In the genomic region with DNA sequence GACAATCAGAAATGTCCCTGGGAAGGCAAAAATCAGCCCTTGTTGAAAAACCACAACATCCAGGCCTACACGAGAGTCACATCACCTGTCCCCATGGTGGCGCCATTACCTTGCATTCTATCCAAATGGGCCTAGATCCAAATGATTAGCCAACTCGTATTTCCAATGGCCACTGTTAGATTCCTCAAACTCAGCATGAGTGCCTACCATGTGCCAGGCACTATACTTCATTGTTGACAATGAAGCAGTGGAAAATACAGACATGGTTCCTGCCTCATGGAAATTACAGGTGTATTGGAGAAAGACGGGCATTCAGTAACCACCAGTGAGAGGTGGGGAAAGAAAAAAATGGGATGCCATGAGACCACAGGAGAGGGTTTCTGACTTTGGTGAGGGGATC, we compare ENCODE assay signal across 1 cellular context.
TF ChIP-seq lines count a peak whose summit lies in the region.

No MANE protein-coding gene starts in this region.

TF ChIP-seq in K562, 482 proteins besides CTCF, POLR2A, EP300 and RAD21 (continued from another document and continues in another):
- TF ChIP-seq, protein P1, sequence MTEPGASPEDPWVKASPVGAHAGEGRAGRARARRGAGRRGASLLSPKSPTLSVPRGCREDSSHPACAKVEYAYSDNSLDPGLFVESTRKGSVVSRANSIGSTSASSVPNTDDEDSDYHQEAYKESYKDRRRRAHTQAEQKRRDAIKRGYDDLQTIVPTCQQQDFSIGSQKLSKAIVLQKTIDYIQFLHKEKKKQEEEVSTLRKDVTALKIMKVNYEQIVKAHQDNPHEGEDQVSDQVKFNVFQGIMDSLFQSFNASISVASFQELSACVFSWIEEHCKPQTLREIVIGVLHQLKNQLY (CRISPR knock-in tag; conservative IDR thresholded peaks at IDR 0.05): no peak
- no peak for TF ChIP-seq NFATC3 (IDR thresholded peaks at IDR 0.05)
- TF ChIP-seq, protein P2, sequence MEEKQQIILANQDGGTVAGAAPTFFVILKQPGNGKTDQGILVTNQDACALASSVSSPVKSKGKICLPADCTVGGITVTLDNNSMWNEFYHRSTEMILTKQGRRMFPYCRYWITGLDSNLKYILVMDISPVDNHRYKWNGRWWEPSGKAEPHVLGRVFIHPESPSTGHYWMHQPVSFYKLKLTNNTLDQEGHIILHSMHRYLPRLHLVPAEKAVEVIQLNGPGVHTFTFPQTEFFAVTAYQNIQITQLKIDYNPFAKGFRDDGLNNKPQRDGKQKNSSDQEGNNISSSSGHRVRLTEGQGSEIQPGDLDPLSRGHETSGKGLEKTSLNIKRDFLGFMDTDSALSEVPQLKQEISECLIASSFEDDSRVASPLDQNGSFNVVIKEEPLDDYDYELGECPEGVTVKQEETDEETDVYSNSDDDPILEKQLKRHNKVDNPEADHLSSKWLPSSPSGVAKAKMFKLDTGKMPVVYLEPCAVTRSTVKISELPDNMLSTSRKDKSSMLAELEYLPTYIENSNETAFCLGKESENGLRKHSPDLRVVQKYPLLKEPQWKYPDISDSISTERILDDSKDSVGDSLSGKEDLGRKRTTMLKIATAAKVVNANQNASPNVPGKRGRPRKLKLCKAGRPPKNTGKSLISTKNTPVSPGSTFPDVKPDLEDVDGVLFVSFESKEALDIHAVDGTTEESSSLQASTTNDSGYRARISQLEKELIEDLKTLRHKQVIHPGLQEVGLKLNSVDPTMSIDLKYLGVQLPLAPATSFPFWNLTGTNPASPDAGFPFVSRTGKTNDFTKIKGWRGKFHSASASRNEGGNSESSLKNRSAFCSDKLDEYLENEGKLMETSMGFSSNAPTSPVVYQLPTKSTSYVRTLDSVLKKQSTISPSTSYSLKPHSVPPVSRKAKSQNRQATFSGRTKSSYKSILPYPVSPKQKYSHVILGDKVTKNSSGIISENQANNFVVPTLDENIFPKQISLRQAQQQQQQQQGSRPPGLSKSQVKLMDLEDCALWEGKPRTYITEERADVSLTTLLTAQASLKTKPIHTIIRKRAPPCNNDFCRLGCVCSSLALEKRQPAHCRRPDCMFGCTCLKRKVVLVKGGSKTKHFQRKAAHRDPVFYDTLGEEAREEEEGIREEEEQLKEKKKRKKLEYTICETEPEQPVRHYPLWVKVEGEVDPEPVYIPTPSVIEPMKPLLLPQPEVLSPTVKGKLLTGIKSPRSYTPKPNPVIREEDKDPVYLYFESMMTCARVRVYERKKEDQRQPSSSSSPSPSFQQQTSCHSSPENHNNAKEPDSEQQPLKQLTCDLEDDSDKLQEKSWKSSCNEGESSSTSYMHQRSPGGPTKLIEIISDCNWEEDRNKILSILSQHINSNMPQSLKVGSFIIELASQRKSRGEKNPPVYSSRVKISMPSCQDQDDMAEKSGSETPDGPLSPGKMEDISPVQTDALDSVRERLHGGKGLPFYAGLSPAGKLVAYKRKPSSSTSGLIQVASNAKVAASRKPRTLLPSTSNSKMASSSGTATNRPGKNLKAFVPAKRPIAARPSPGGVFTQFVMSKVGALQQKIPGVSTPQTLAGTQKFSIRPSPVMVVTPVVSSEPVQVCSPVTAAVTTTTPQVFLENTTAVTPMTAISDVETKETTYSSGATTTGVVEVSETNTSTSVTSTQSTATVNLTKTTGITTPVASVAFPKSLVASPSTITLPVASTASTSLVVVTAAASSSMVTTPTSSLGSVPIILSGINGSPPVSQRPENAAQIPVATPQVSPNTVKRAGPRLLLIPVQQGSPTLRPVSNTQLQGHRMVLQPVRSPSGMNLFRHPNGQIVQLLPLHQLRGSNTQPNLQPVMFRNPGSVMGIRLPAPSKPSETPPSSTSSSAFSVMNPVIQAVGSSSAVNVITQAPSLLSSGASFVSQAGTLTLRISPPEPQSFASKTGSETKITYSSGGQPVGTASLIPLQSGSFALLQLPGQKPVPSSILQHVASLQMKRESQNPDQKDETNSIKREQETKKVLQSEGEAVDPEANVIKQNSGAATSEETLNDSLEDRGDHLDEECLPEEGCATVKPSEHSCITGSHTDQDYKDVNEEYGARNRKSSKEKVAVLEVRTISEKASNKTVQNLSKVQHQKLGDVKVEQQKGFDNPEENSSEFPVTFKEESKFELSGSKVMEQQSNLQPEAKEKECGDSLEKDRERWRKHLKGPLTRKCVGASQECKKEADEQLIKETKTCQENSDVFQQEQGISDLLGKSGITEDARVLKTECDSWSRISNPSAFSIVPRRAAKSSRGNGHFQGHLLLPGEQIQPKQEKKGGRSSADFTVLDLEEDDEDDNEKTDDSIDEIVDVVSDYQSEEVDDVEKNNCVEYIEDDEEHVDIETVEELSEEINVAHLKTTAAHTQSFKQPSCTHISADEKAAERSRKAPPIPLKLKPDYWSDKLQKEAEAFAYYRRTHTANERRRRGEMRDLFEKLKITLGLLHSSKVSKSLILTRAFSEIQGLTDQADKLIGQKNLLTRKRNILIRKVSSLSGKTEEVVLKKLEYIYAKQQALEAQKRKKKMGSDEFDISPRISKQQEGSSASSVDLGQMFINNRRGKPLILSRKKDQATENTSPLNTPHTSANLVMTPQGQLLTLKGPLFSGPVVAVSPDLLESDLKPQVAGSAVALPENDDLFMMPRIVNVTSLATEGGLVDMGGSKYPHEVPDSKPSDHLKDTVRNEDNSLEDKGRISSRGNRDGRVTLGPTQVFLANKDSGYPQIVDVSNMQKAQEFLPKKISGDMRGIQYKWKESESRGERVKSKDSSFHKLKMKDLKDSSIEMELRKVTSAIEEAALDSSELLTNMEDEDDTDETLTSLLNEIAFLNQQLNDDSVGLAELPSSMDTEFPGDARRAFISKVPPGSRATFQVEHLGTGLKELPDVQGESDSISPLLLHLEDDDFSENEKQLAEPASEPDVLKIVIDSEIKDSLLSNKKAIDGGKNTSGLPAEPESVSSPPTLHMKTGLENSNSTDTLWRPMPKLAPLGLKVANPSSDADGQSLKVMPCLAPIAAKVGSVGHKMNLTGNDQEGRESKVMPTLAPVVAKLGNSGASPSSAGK (IDR thresholded peaks at IDR 0.05): peak; percentile 75
- TF ChIP-seq, protein P3, sequence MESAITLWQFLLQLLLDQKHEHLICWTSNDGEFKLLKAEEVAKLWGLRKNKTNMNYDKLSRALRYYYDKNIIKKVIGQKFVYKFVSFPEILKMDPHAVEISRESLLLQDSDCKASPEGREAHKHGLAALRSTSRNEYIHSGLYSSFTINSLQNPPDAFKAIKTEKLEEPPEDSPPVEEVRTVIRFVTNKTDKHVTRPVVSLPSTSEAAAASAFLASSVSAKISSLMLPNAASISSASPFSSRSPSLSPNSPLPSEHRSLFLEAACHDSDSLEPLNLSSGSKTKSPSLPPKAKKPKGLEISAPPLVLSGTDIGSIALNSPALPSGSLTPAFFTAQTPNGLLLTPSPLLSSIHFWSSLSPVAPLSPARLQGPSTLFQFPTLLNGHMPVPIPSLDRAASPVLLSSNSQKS (CRISPR knock-in tag; IDR thresholded peaks at IDR 0.05): no peak
- TF ChIP-seq, protein P4, sequence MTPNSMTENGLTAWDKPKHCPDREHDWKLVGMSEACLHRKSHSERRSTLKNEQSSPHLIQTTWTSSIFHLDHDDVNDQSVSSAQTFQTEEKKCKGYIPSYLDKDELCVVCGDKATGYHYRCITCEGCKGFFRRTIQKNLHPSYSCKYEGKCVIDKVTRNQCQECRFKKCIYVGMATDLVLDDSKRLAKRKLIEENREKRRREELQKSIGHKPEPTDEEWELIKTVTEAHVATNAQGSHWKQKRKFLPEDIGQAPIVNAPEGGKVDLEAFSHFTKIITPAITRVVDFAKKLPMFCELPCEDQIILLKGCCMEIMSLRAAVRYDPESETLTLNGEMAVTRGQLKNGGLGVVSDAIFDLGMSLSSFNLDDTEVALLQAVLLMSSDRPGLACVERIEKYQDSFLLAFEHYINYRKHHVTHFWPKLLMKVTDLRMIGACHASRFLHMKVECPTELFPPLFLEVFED (CRISPR knock-in tag; conservative IDR thresholded peaks at IDR 0.05): no peak
- TF ChIP-seq SIN3A (IDR thresholded peaks at IDR 0.05; ENCODE audit: borderline replicate concordance in 2 of 2, control insufficient read depth in 1 of 2, low read depth in 2 of 2, low read length in 2 of 2): no peak
- TF ChIP-seq, protein P5, sequence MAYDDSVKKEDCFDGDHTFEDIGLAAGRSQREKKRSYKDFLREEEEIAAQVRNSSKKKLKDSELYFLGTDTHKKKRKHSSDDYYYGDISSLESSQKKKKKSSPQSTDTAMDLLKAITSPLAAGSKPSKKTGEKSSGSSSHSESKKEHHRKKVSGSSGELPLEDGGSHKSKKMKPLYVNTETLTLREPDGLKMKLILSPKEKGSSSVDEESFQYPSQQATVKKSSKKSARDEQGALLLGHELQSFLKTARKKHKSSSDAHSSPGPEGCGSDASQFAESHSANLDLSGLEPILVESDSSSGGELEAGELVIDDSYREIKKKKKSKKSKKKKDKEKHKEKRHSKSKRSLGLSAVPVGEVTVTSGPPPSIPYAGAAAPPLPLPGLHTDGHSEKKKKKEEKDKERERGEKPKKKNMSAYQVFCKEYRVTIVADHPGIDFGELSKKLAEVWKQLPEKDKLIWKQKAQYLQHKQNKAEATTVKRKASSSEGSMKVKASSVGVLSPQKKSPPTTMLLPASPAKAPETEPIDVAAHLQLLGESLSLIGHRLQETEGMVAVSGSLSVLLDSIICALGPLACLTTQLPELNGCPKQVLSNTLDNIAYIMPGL (CRISPR knock-in tag; IDR thresholded peaks at IDR 0.05): no peak
- TF ChIP-seq PYGO2 (tag; IDR thresholded peaks at IDR 0.05): 0 out of 2 replicates have a peak, but pooled peaks have one; percentile 19
- TF ChIP-seq TEAD2 (tag; IDR thresholded peaks at IDR 0.05): no peak
- TF ChIP-seq, protein P6, sequence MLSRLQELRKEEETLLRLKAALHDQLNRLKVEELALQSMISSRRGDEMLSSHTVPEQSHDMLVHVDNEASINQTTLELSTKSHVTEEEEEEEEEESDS (CRISPR knock-in tag; IDR thresholded peaks at IDR 0.05): no peak
- peak; percentile 49; the same call in 1 of the 2 replicates for TF ChIP-seq ESRRA (IDR thresholded peaks at IDR 0.05; ENCODE audit: borderline replicate concordance, low read depth)
- no peak for TF ChIP-seq ZNF41 (CRISPR knock-in tag; conservative IDR thresholded peaks at IDR 0.05)
- peak; percentile 86 for TF ChIP-seq CTBP1 (IDR thresholded peaks at IDR 0.05; ENCODE audit: borderline replicate concordance)
- TF ChIP-seq GABPB1 (CRISPR knock-in tag; IDR thresholded peaks at IDR 0.05): no peak
- no peak for TF ChIP-seq CCNT2 (IDR thresholded peaks at IDR 0.05; ENCODE audit: borderline replicate concordance, extremely low read depth, insufficient read length, low read depth, low read length)
- TF ChIP-seq, protein P7, sequence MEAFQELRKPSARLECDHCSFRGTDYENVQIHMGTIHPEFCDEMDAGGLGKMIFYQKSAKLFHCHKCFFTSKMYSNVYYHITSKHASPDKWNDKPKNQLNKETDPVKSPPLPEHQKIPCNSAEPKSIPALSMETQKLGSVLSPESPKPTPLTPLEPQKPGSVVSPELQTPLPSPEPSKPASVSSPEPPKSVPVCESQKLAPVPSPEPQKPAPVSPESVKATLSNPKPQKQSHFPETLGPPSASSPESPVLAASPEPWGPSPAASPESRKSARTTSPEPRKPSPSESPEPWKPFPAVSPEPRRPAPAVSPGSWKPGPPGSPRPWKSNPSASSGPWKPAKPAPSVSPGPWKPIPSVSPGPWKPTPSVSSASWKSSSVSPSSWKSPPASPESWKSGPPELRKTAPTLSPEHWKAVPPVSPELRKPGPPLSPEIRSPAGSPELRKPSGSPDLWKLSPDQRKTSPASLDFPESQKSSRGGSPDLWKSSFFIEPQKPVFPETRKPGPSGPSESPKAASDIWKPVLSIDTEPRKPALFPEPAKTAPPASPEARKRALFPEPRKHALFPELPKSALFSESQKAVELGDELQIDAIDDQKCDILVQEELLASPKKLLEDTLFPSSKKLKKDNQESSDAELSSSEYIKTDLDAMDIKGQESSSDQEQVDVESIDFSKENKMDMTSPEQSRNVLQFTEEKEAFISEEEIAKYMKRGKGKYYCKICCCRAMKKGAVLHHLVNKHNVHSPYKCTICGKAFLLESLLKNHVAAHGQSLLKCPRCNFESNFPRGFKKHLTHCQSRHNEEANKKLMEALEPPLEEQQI (IDR thresholded peaks at IDR 0.05): no peak
- no peak for TF ChIP-seq SP2 (IDR thresholded peaks at IDR 0.05; ENCODE audit: extremely low read depth, low read depth, low read length, poor library complexity, severe bottlenecking)
- TF ChIP-seq, protein P8, sequence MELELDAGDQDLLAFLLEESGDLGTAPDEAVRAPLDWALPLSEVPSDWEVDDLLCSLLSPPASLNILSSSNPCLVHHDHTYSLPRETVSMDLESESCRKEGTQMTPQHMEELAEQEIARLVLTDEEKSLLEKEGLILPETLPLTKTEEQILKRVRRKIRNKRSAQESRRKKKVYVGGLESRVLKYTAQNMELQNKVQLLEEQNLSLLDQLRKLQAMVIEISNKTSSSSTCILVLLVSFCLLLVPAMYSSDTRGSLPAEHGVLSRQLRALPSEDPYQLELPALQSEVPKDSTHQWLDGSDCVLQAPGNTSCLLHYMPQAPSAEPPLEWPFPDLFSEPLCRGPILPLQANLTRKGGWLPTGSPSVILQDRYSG (tag; conservative IDR thresholded peaks at IDR 0.05; ENCODE audit: low read depth): 0 out of 2 replicates have a peak, but pooled peaks have one; percentile 35
- no peak for TF ChIP-seq HNRNPLL (IDR thresholded peaks at IDR 0.05; ENCODE audit: low read depth, low read length, poor library complexity, severe bottlenecking)
- TF ChIP-seq ETS2 (tag; IDR thresholded peaks at IDR 0.05; ENCODE audit: borderline replicate concordance, poor library complexity, severe bottlenecking): no peak
- no peak for TF ChIP-seq KLF13 (tag; IDR thresholded peaks at IDR 0.05; ENCODE audit: borderline replicate concordance, low read depth)
- TF ChIP-seq SAP30 (IDR thresholded peaks at IDR 0.05; ENCODE audit: borderline replicate concordance, insufficient read depth, low read depth, low read length, poor library complexity, severe bottlenecking): no peak
- no peak for TF ChIP-seq SMARCA5 (IDR thresholded peaks at IDR 0.05)
- TF ChIP-seq NEUROD1 (IDR thresholded peaks at IDR 0.05; ENCODE audit: borderline replicate concordance, low read depth, low read length, partially characterized antibody): no peak
- TF ChIP-seq PHB2 (IDR thresholded peaks at IDR 0.05; ENCODE audit: low read depth): no peak
- no peak for TF ChIP-seq FOXA1 (IDR thresholded peaks at IDR 0.05; ENCODE audit: borderline replicate concordance)
- TF ChIP-seq, protein P9, sequence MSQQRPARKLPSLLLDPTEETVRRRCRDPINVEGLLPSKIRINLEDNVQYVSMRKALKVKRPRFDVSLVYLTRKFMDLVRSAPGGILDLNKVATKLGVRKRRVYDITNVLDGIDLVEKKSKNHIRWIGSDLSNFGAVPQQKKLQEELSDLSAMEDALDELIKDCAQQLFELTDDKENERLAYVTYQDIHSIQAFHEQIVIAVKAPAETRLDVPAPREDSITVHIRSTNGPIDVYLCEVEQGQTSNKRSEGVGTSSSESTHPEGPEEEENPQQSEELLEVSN (IDR thresholded peaks at IDR 0.05; ENCODE audit: borderline replicate concordance in 1 of 2, extremely low read depth in 1 of 2, insufficient read depth in 1 of 2, insufficient read length in 1 of 2, low read depth in 1 of 2, low read length in 1 of 2, poor library complexity in 1 of 2, severe bottlenecking in 1 of 2): no peak
- TF ChIP-seq DIDO1 (tag; IDR thresholded peaks at IDR 0.05; ENCODE audit: low read depth): peak; percentile 56; the same call in 1 of the 2 replicates
- TF ChIP-seq, protein P10, sequence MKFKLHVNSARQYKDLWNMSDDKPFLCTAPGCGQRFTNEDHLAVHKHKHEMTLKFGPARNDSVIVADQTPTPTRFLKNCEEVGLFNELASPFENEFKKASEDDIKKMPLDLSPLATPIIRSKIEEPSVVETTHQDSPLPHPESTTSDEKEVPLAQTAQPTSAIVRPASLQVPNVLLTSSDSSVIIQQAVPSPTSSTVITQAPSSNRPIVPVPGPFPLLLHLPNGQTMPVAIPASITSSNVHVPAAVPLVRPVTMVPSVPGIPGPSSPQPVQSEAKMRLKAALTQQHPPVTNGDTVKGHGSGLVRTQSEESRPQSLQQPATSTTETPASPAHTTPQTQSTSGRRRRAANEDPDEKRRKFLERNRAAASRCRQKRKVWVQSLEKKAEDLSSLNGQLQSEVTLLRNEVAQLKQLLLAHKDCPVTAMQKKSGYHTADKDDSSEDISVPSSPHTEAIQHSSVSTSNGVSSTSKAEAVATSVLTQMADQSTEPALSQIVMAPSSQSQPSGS (CRISPR knock-in tag; IDR thresholded peaks at IDR 0.05): no peak
- TF ChIP-seq NFE2 (IDR thresholded peaks at IDR 0.05; ENCODE audit: low read depth): no peak
- no peak for TF ChIP-seq GTF2F1 (IDR thresholded peaks at IDR 0.05; ENCODE audit: low read depth, low read length)
- TF ChIP-seq MTA2 (IDR thresholded peaks at IDR 0.05; ENCODE audit: low read depth): no peak
